ENCODE assay signal across 28 cellular contexts in genomic region chr7:28773423-28774129, GRCh38.
DNase-seq lines count a peak whose midpoint lies in the region; ATAC-seq, FAIRE-seq and TF ChIP-seq lines count a peak whose summit lies in the region.
"Had no signal": no experiment of that assay in that cellular context is flagged by ENCODE, and none has a peak within 500 bp of the region (broad histone marks: within the 10 kb centered on the region; RNA-seq: fewer than 3 reads in every experiment).

No MANE protein-coding gene starts in this region.

- FAIRE-seq in A549 (lab: Jason Lieb, UNC): no peak
- FAIRE-seq: bronchial epithelial cell had no signal

- TF ChIP-seq CTCF in A549 (IDR thresholded peaks at IDR 0.05) (no peak), mucosa of descending colon (IDR thresholded peaks at IDR 0.05) (no peak), esophagus muscularis mucosa (IDR thresholded peaks at IDR 0.05) (no peak)

- WGBS in A549 (ENCODE audit: missing lambda C conversion rate): 23% methylated on average over 6 of the region's 6 CpGs
- WGBS in esophagus muscularis mucosa: 85% methylated on average over 6 of the region's 6 CpGs

- H3K27ac ChIP-seq in A549: no peak overlapping the region
- no peak overlapping the region for H3K27ac ChIP-seq in esophagus muscularis mucosa (replicated peaks in 1 of 4)
- H3K27ac ChIP-seq: C4-2B, coronary artery, spleen had no signal

- H3K4me3 ChIP-seq in A549 (no peak overlapping the region), mucosa of descending colon (no peak overlapping the region), esophagus muscularis mucosa (no peak overlapping the region)
- H3K4me3 ChIP-seq: coronary artery, GM23338, spleen had no signal

- no peaks in the 10 kb centered on the region for H3K27me3 ChIP-seq in esophagus muscularis mucosa
- H3K27me3 ChIP-seq: spleen had no signal

- no peak for TF ChIP-seq POLR2A in A549 (IDR thresholded peaks at IDR 0.05; ENCODE audit: low read length)
- no peak for TF ChIP-seq POLR2A in esophagus muscularis mucosa (IDR thresholded peaks at IDR 0.05; ENCODE audit: low read depth)

- H3K4me1 ChIP-seq in A549 (0 out of 3 replicates have a peak, but pooled peaks cover 4% of the 10 kb centered on the region), mucosa of descending colon (ENCODE audit: low read depth) (peaks cover 7% of the 10 kb centered on the region), esophagus muscularis mucosa (peaks cover 0 to 4% (median under 1%) of the 10 kb centered on the region in 4 donors)
- H3K4me1 ChIP-seq: spleen had no signal

- TF ChIP-seq RAD21 in A549 (conservative IDR thresholded peaks at IDR 0.05 in 1 of 2, IDR thresholded peaks at IDR 0.05 in 1 of 2): no peak

- TF ChIP-seq EP300 in A549 (IDR thresholded peaks at IDR 0.05) (no peak), esophagus muscularis mucosa (IDR thresholded peaks at IDR 0.05) (no peak)

- H3K9me3 ChIP-seq in A549 (no peaks in the 10 kb centered on the region), mucosa of descending colon (no peaks in the 10 kb centered on the region), esophagus muscularis mucosa (no peaks in the 10 kb centered on the region)
- H3K9me3 ChIP-seq: spleen had no signal

- no peak for DNase-seq in A549 (ENCODE audit: low read depth in 1 of 2, low spot score in 1 of 2)
- DNase-seq in DMS 273 treated with DMSO at 0.1 percent for 48 hours (lab: John Stamatoyannopoulos, UW): peak; percentile 52
- DNase-seq in NCI-H748 (lab: John Stamatoyannopoulos, UW; ENCODE audit: unreplicated experiment): peak; percentile 92
- peak in 1 of 3 donors; percentile 68 for DNase-seq in mucosa of descending colon
- no peak for DNase-seq in esophagus muscularis mucosa (ENCODE audit: extremely low spot score)
- DNase-seq in NCI-H446 (lab: John Stamatoyannopoulos, UW): no peak
- DNase-seq: activated B cell treated with CpG ODN at 0.5 μM for 24 hours; activated naive CD4-positive, alpha-beta T cell treated with anti-CD3 and anti-CD28 coated beads, Interleukin-2, amount 10 ng/mL, durations not matched to agents 7 days and 5 days; effector memory CD8-positive, alpha-beta T cell; foreskin melanocyte; Karpas-422; mesendoderm; MV-4-11; naive B cell; OCI-M1; Right ventricle myocardium superior; spleen; stimulated activated CD4-positive, alpha-beta T cell treated with anti-CD3 and anti-CD28 coated beads, Interleukin-2, amount 100 ng/mL, for 48 hours; substantia nigra; SW 1271 had no signal

- H3K36me3 ChIP-seq in mucosa of descending colon (ENCODE audit: low read depth) (no peaks in the 10 kb centered on the region), esophagus muscularis mucosa (no peaks in the 10 kb centered on the region)
- H3K36me3 ChIP-seq: spleen had no signal

- intact Hi-C loops in mucosa of descending colon (cut with DNase I, micrococcal nuclease): no loop called here
- intact Hi-C loops in esophagus muscularis mucosa (cut with DNase I): no loop called here

- ATAC-seq in A549 (no peak), mucosa of descending colon (peak; percentile 89), HG03442 (IDR thresholded peaks at IDR 0.05; ENCODE audit: unreplicated experiment) (no peak)
- ATAC-seq: effector memory CD8-positive, alpha-beta T cell; esophagus mucosa; GM23338; left lobe of liver; stimulated activated effector memory CD8-positive, alpha-beta T cell treated with anti-CD3 and anti-CD28 coated beads, Interleukin-12 subunit alpha, Interleukin-12 subunit beta, amount 100 ng/mL, for 72 hours had no signal

- 0 out of 3 replicates have a peak overlapping the region, but pooled peaks have one; percentile 34 for H3K4me2 ChIP-seq in A549
- H3K4me2 ChIP-seq: GM23338 had no signal

- POLR2A ChIA-PET in A549 (lab: Yijun Ruan, JAX): no interaction called here

- CTCF ChIA-PET in A549 (lab: Yijun Ruan, JAX): no interaction called here

TF ChIP-seq in A549, 52 proteins besides CTCF, POLR2A, EP300 and RAD21:
- no peak for TF ChIP-seq ZFP36 (IDR thresholded peaks at IDR 0.05; ENCODE audit: borderline replicate concordance, partially characterized antibody)
- TF ChIP-seq ELK1 (IDR thresholded peaks at IDR 0.05; ENCODE audit: low read depth, low read length): no peak
- TF ChIP-seq CBX2 (IDR thresholded peaks at IDR 0.05; ENCODE audit: borderline replicate concordance, low read depth): no peak
- no peak for TF ChIP-seq GATA3 (IDR thresholded peaks at IDR 0.05; ENCODE audit: borderline replicate concordance)
- no peak for TF ChIP-seq MAFK (IDR thresholded peaks at IDR 0.05; ENCODE audit: partially characterized antibody)
- no peak for TF ChIP-seq BCL3 (IDR thresholded peaks at IDR 0.05)
- no peak for TF ChIP-seq CHD4 (IDR thresholded peaks at IDR 0.05; ENCODE audit: borderline replicate concordance)
- no peak for TF ChIP-seq HOXB13 (CRISPR knock-in tag; IDR thresholded peaks at IDR 0.05; ENCODE audit: low read depth)
- TF ChIP-seq NFE2L2 (conservative IDR thresholded peaks at IDR 0.05; ENCODE audit: low read length): no peak
- no peak for TF ChIP-seq PBX3 (IDR thresholded peaks at IDR 0.05)
- TF ChIP-seq SREBF2 (IDR thresholded peaks at IDR 0.05): no peak
- TF ChIP-seq JUNB (IDR thresholded peaks at IDR 0.05): no peak

Comparison
In these comparisons a context has a peak if more than half of its experiments do, and no peak if none do; other contexts are left out.
1. DNase-seq: peak in DMS 273 treated with DMSO at 0.1 percent for 48 hours (single experiment) and NCI-H748 (single experiment); none in A549 (0 of 2), esophagus muscularis mucosa (single experiment) and NCI-H446 (0 of 2).